In the genomic region with DNA sequence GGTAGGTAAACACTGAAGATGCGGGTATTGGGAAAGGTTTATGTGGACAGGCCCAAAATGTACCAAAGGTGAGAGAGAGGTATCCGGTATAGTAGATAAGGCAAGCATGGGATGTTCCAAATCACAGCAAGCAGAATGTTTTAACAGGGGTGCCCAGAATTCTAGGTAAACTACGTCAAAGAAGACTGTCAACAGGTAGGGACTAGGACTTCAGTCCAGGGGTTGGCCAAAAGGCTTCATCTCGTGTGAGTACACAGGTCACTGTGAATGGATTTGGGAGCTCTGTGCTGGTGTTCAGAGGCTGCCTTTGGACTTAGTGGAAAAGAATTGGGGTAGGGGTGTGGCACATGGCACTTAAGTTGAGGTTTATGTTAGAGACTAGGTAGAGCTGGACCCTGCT, we compare ENCODE assay signal across 19 cellular contexts.
DNase-seq lines count a peak whose midpoint lies in the region; ATAC-seq and TF ChIP-seq lines count a peak whose summit lies in the region.
"Had no signal": no experiment of that assay in that cellular context is flagged by ENCODE, and none has a peak within 500 bp of the region (broad histone marks: within the 10 kb centered on the region; RNA-seq: fewer than 3 reads in every experiment).

No MANE protein-coding gene starts in this region.

- DNase-seq in activated CD4-positive, alpha-beta T cell treated with anti-CD3 and anti-CD28 coated beads, Interleukin-2, amount 10 ng/mL, durations not matched to agents 7 days and 5 days, result no peak
- no peak for DNase-seq in activated CD4-positive, alpha-beta T cell treated with anti-CD3 and anti-CD28 coated beads for 48 hours
- DNase-seq in activated B cell treated with CpG ODN at 0.5 μM for 24 hours (no peak), immature natural killer cell (no peak), NCI-H1092 treated with DMSO at 0.1 percent for 48 hours (lab: John Stamatoyannopoulos, UW) (no peak), prostate gland (ENCODE audit: low spot score) (no peak)
- DNase-seq: activated effector memory CD4-positive, alpha-beta T cell treated with anti-CD3 and anti-CD28 coated beads, Interleukin-2, amount 50 U/mL, for 16 hours; COR-L47; effector CD4-positive, alpha-beta T cell; mesendoderm; NCI-H2029; NCI-H524 treated with DMSO at 0.1 percent for 48 hours; PC-9; SW 1271; tibial artery had no signal

- peaks cover 74% of the 10 kb centered on the region for H3K36me3 Mint-ChIP-seq in activated CD4-positive, alpha-beta T cell treated with anti-CD3 and anti-CD28 coated beads, Interleukin-2, amount 10 ng/mL, durations not matched to agents 7 days and 5 days (ENCODE audit: low read depth)
- H3K36me3 Mint-ChIP-seq in activated B cell treated with CpG ODN at 0.5 μM for 24 hours (ENCODE audit: low read depth) (peaks cover 76% of the 10 kb centered on the region), immature natural killer cell (peaks cover 13 to 48% (median 34%) of the 10 kb centered on the region in 3 donors)

- TF ChIP-seq CTCF in activated B cell treated with CpG ODN at 0.5 μM for 24 hours (IDR thresholded peaks at IDR 0.05) (no peak), prostate gland (IDR thresholded peaks at IDR 0.05) (no peak)

- CTCF ChIA-PET in activated CD4-positive, alpha-beta T cell treated with anti-CD3 and anti-CD28 coated beads, Interleukin-2, amount 10 ng/mL, durations not matched to agents 7 days and 5 days (lab: Charles Lee), result no interaction called here
- CTCF ChIA-PET in activated B cell treated with CpG ODN at 0.5 μM for 24 hours (lab: Charles Lee), result no interaction called here

- H3K9ac ChIP-seq in subcutaneous abdominal adipose tissue (ENCODE audit: low read length in 5 of 5), result peak overlapping the region in 1 of 5 donors; percentile 24

- peak overlapping the region; percentile 8 for H3K27ac ChIP-seq in subcutaneous abdominal adipose tissue (ENCODE audit: low read depth, low read length)
- H3K27ac ChIP-seq in prostate gland, result no peak overlapping the region
- H3K27ac ChIP-seq: A549, PC-9, tibial artery had no signal

- peaks cover 91% of the 10 kb centered on the region for H3K4me1 Mint-ChIP-seq in activated CD4-positive, alpha-beta T cell treated with anti-CD3 and anti-CD28 coated beads, Interleukin-2, amount 10 ng/mL, durations not matched to agents 7 days and 5 days
- H3K4me1 Mint-ChIP-seq in activated B cell treated with CpG ODN at 0.5 μM for 24 hours (peaks cover 27% of the 10 kb centered on the region), immature natural killer cell (peaks cover 84 to 98% of the 10 kb centered on the region in 2 donors)

- POLR2A ChIA-PET in activated CD4-positive, alpha-beta T cell treated with anti-CD3 and anti-CD28 coated beads, Interleukin-2, amount 10 ng/mL, durations not matched to agents 7 days and 5 days (lab: Charles Lee), result no interaction called here
- POLR2A ChIA-PET in activated B cell treated with CpG ODN at 0.5 μM for 24 hours (lab: Charles Lee), result no interaction called here

- H3K9me3 ChIP-seq in subcutaneous abdominal adipose tissue (ENCODE audit: control insufficient read depth in 5 of 5, low read length in 5 of 5) (no peaks in the 10 kb centered on the region), prostate gland (no peaks in the 10 kb centered on the region)
- H3K9me3 ChIP-seq: A549, tibial artery had no signal

- 82% methylated on average over 4 of the region's 4 CpGs for WGBS in prostate gland

- H3K4me3 ChIP-seq in subcutaneous abdominal adipose tissue (ENCODE audit: low read depth in 1 of 5, low read length in 5 of 5) (no peak overlapping the region), prostate gland (no peak overlapping the region)
- H3K4me3 ChIP-seq: A549, PC-9, tibial artery had no signal

- peak overlapping the region; percentile 91 for H3K27ac Mint-ChIP-seq in activated CD4-positive, alpha-beta T cell treated with anti-CD3 and anti-CD28 coated beads, Interleukin-2, amount 10 ng/mL, durations not matched to agents 7 days and 5 days
- peak overlapping the region; percentile 35 for H3K27ac Mint-ChIP-seq in activated B cell treated with CpG ODN at 0.5 μM for 24 hours
- peak overlapping the region; percentile 92 to 97 (median 94) for H3K27ac Mint-ChIP-seq in immature natural killer cell

- peaks cover 0 to 20% (median 14%) of the 10 kb centered on the region in 5 donors for H3K4me1 ChIP-seq in subcutaneous abdominal adipose tissue (ENCODE audit: control insufficient read depth in 5 of 5, insufficient read depth in 5 of 5, low read length in 5 of 5)
- peaks cover 1% of the 10 kb centered on the region for H3K4me1 ChIP-seq in prostate gland (replicated peaks)

- peak overlapping the region; percentile 80 for H3K4me3 Mint-ChIP-seq in activated CD4-positive, alpha-beta T cell treated with anti-CD3 and anti-CD28 coated beads, Interleukin-2, amount 10 ng/mL, durations not matched to agents 7 days and 5 days
- no peak overlapping the region for H3K4me3 Mint-ChIP-seq in activated B cell treated with CpG ODN at 0.5 μM for 24 hours
- peak overlapping the region; percentile 74 to 86 (median 86) for H3K4me3 Mint-ChIP-seq in immature natural killer cell

- H3K27me3 ChIP-seq in subcutaneous abdominal adipose tissue (ENCODE audit: control insufficient read depth in 5 of 5, insufficient read depth in 4 of 5, low read length in 5 of 5), result no peaks in the 10 kb centered on the region
- H3K27me3 ChIP-seq in prostate gland (replicated peaks; ENCODE audit: insufficient read depth), result no peaks in the 10 kb centered on the region
- H3K27me3 ChIP-seq: tibial artery had no signal

- H3K9me3 Mint-ChIP-seq in activated CD4-positive, alpha-beta T cell treated with anti-CD3 and anti-CD28 coated beads, Interleukin-2, amount 10 ng/mL, durations not matched to agents 7 days and 5 days, result no peaks in the 10 kb centered on the region
- H3K9me3 Mint-ChIP-seq in activated B cell treated with CpG ODN at 0.5 μM for 24 hours (no peaks in the 10 kb centered on the region), immature natural killer cell (no peaks in the 10 kb centered on the region)

- ATAC-seq in activated B cell treated with CpG ODN at 0.5 μM for 24 hours (ENCODE audit: low read depth), result no peak
- no peak for ATAC-seq in HG02798 (IDR thresholded peaks at IDR 0.05; ENCODE audit: poor library complexity, unreplicated experiment)
- ATAC-seq: A549; activated CD4-positive, CD25-positive, alpha-beta regulatory T cell treated with anti-CD3 and anti-CD28 coated beads, Interleukin-2, amount 50 U/mL, for 24 hours had no signal

- TF ChIP-seq POLR2A in prostate gland (IDR thresholded peaks at IDR 0.05), result no peak

- H3K36me3 ChIP-seq in subcutaneous abdominal adipose tissue (ENCODE audit: control insufficient read depth in 5 of 5, insufficient read depth in 5 of 5, low read length in 5 of 5) (peaks cover 46 to 76% (median 63%) of the 10 kb centered on the region in 5 donors), prostate gland (peaks cover 3 to 4% of the 10 kb centered on the region in 2 donors)

- no peaks in the 10 kb centered on the region for H3K27me3 Mint-ChIP-seq in activated CD4-positive, alpha-beta T cell treated with anti-CD3 and anti-CD28 coated beads, Interleukin-2, amount 10 ng/mL, durations not matched to agents 7 days and 5 days
- H3K27me3 Mint-ChIP-seq in activated B cell treated with CpG ODN at 0.5 μM for 24 hours, result no peaks in the 10 kb centered on the region
- peaks cover under 1 to 5% (median 2%) of the 10 kb centered on the region in 3 donors for H3K27me3 Mint-ChIP-seq in immature natural killer cell (ENCODE audit: low read depth in 3 of 3)

- intact Hi-C loops in activated B cell treated with CpG ODN at 0.5 μM for 24 hours (cut with micrococcal nuclease) (loop anchor here (10.0 kb wide), 2 partner anchors 603 to 1053 kb away; partner anchors contain the start of gene CCDC125), prostate gland (cut with DNase I) (loop anchor here (10.0 kb wide), 2 partner anchors 383 to 443 kb away; no protein-coding TSS in a partner anchor)

Comparison
In these comparisons a context has a peak if more than half of its experiments do, and no peak if none do; other contexts are left out.
1. H3K27ac Mint-ChIP-seq: peak in every context shown above with its lines; median percentile 94 in immature natural killer cell; 91 in activated CD4-positive, alpha-beta T cell treated with anti-CD3 and anti-CD28 coated beads, Interleukin-2, amount 10 ng/mL, durations not matched to agents 7 days and 5 days; 35 in activated B cell treated with CpG ODN at 0.5 μM for 24 hours.